Comparison of ENCODE assay signal across 20 cellular contexts in the genomic region with DNA sequence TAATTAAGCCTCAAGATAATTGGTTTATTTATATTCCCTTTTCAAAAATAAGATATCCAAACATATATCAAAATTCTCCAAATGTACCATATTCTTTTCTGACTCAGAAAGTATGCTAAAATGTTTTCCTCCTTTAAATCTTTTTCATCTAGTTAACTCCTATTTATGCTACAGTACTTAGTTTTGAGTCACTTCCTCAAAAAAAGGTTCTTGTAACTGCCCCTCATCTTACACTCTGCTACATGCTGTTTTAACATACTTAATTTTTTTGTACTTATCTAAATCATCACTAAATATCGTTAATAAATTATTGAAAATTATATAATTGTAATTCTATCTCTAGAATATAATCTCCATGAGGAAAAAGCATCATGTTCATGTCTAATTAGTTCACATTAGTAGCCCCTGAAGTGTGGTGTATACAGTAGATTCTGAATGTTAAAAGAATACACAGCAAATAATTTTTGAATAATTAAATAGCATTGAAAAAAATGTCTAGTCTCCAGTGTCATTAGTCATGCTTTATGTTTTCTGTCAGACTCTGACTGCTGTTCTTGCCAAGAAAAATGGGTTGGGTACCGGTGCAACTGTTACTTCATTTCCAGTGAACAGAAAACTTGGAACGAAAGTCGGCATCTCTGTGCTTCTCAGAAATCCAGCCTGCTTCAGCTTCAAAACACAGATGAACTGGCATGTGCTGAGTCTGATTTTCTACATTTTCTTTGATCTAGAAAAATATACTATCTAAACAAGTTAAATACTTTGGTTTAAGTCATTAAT. TPM values are rescaled to one million over a fixed set of nuclear protein-coding genes. Genes with fewer than 3 reads are reported as not detected.
DNase-seq lines count a peak whose midpoint lies in the region; ATAC-seq and TF ChIP-seq lines count a peak whose summit lies in the region.
"Had no signal": no experiment of that assay in that cellular context is flagged by ENCODE, and none has a peak within 500 bp of the region (broad histone marks: within the 10 kb centered on the region; RNA-seq: fewer than 3 reads in every experiment).

No MANE protein-coding gene starts in this region.

- H3K36me3 Mint-ChIP-seq in central memory CD8-positive, alpha-beta T cell (ENCODE audit: insufficient read depth), result peaks cover 15% of the 10 kb centered on the region
- peaks cover 41% of the 10 kb centered on the region for H3K36me3 Mint-ChIP-seq in natural killer cell treated with Interleukin-12 subunit alpha and Interleukin-12 subunit beta and Interleukin-15 and Interleukin-18, amount 100 ng/mL, for 72 hours
- H3K36me3 Mint-ChIP-seq in HFFc6 (ENCODE audit: low read depth), result no peaks in the 10 kb centered on the region

- no peaks in the 10 kb centered on the region for H3K9me3 Mint-ChIP-seq in central memory CD8-positive, alpha-beta T cell
- no peaks in the 10 kb centered on the region for H3K9me3 Mint-ChIP-seq in natural killer cell treated with Interleukin-12 subunit alpha and Interleukin-12 subunit beta and Interleukin-15 and Interleukin-18, amount 100 ng/mL, for 72 hours
- H3K9me3 Mint-ChIP-seq in HFFc6, result no peaks in the 10 kb centered on the region
- H3K9me3 Mint-ChIP-seq: H9 had no signal

- no peak overlapping the region for H3K4me3 ChIP-seq in WERI-Rb-1 (ENCODE audit: low read depth, low read length)
- H3K4me3 ChIP-seq: cardiac muscle cell, hepatocyte, right lobe of liver had no signal

- no peak overlapping the region for H3K27ac ChIP-seq in WERI-Rb-1
- H3K27ac ChIP-seq: cardiac muscle cell, epithelial cell of prostate, hepatocyte, HL-60, right lobe of liver had no signal

- peaks cover 24% of the 10 kb centered on the region for H3K4me1 Mint-ChIP-seq in central memory CD8-positive, alpha-beta T cell
- H3K4me1 Mint-ChIP-seq in natural killer cell treated with Interleukin-12 subunit alpha and Interleukin-12 subunit beta and Interleukin-15 and Interleukin-18, amount 100 ng/mL, for 72 hours (ENCODE audit: low read depth in 2 of 2), result peaks cover 26 to 67% of the 10 kb centered on the region in 2 donors
- H3K4me1 Mint-ChIP-seq in HFFc6 (ENCODE audit: low read depth), result peaks cover 9% of the 10 kb centered on the region
- H3K4me1 Mint-ChIP-seq: H9 had no signal

- DNase-seq in SIG-M5 treated with dmso at 0.1 percent for 504 hours (lab: John Stamatoyannopoulos, UW; ENCODE audit: unreplicated experiment), result peak; percentile 31
- no peak for DNase-seq in SIG-M5 (lab: John Stamatoyannopoulos, UW)
- DNase-seq in MV-4-11 (lab: John Stamatoyannopoulos, UW), result peak; percentile 32
- no peak for DNase-seq in central memory CD8-positive, alpha-beta T cell (ENCODE audit: low spot score in 2 of 2)
- DNase-seq in natural killer cell treated with Interleukin-12 subunit alpha and Interleukin-12 subunit beta and Interleukin-15 and Interleukin-18, amount 100 ng/mL, for 72 hours (ENCODE audit: low spot score), result no peak
- no peak for DNase-seq in HFFc6
- no peak for DNase-seq in WERI-Rb-1
- no peak for DNase-seq in NCI-H146 (lab: John Stamatoyannopoulos, UW)
- DNase-seq: activated CD4-positive, alpha-beta T cell treated with anti-CD3 and anti-CD28 coated beads, Interleukin-2, amount 50 U/mL, for 1 hour; activated effector memory CD4-positive, alpha-beta T cell treated with Interleukin-2 at 50 U/mL for 16 hours; H9; NCI-H187 treated with DMSO at 0.1 percent for 48 hours; NCI-H526 treated with DMSO at 0.1 percent for 48 hours; right lobe of liver; stimulated activated naive CD4-positive, alpha-beta T cell; T-helper 9 cell had no signal

- H3K27me3 ChIP-seq in WERI-Rb-1 (ENCODE audit: insufficient read depth, low read depth, severe bottlenecking), result no peaks in the 10 kb centered on the region
- H3K27me3 ChIP-seq: cardiac muscle cell, hepatocyte, right lobe of liver had no signal

- peak overlapping the region; percentile 58 for H3K27ac Mint-ChIP-seq in central memory CD8-positive, alpha-beta T cell (ENCODE audit: low read depth)
- H3K27ac Mint-ChIP-seq in natural killer cell treated with Interleukin-12 subunit alpha and Interleukin-12 subunit beta and Interleukin-15 and Interleukin-18, amount 100 ng/mL, for 72 hours, result peak overlapping the region; percentile 97
- H3K27ac Mint-ChIP-seq in HFFc6, result no peak overlapping the region
- H3K27ac Mint-ChIP-seq: H9 had no signal

- peak overlapping the region; percentile 80 for H3K4me3 Mint-ChIP-seq in central memory CD8-positive, alpha-beta T cell
- peak overlapping the region; percentile 91 for H3K4me3 Mint-ChIP-seq in natural killer cell treated with Interleukin-12 subunit alpha and Interleukin-12 subunit beta and Interleukin-15 and Interleukin-18, amount 100 ng/mL, for 72 hours
- H3K4me3 Mint-ChIP-seq in HFFc6, result no peak overlapping the region
- H3K4me3 Mint-ChIP-seq: H9 had no signal

- H3K36me3 ChIP-seq in WERI-Rb-1, result no peaks in the 10 kb centered on the region
- H3K36me3 ChIP-seq: cardiac muscle cell, right lobe of liver had no signal

- no peaks in the 10 kb centered on the region for H3K27me3 Mint-ChIP-seq in central memory CD8-positive, alpha-beta T cell
- H3K27me3 Mint-ChIP-seq in natural killer cell treated with Interleukin-12 subunit alpha and Interleukin-12 subunit beta and Interleukin-15 and Interleukin-18, amount 100 ng/mL, for 72 hours, result no peaks in the 10 kb centered on the region
- H3K27me3 Mint-ChIP-seq in HFFc6 (ENCODE audit: insufficient read depth), result peaks cover 10% of the 10 kb centered on the region

- no peak for ATAC-seq in central memory CD8-positive, alpha-beta T cell (replicated peaks; ENCODE audit: extremely low read depth, poor library complexity, severe bottlenecking)
- peak in 1 of 2 donors; percentile 36 for ATAC-seq in natural killer cell treated with Interleukin-12 subunit alpha and Interleukin-12 subunit beta and Interleukin-15 and Interleukin-18, amount 100 ng/mL, for 72 hours
- ATAC-seq: right lobe of liver had no signal

- no peak for TF ChIP-seq CTCF in HFFc6 (IDR thresholded peaks at IDR 0.05)
- no peak for TF ChIP-seq CTCF in WERI-Rb-1 (IDR thresholded peaks at IDR 0.05; ENCODE audit: low read depth, low read length)

- no peaks in the 10 kb centered on the region for H3K9me3 ChIP-seq in WERI-Rb-1 (ENCODE audit: severe bottlenecking)
- H3K9me3 ChIP-seq: right lobe of liver had no signal

RNA-seq across cellular contexts. Expression of gene KLRD1, which starts 3.4 kb away (rescaled TPM):
- total RNA-seq in natural killer cell treated with Interleukin-12 subunit alpha and Interleukin-12 subunit beta and Interleukin-15 and Interleukin-18, amount 100 ng/mL, for 72 hours, result 100 to 1,000 TPM in 1 of 2 donors, 10 to 100 TPM in 1; 58.2 to 197 TPM
- total RNA-seq in HFFc6 (2021; fragmentation: NEBNext Ultra II Directional; extraction: Animal tissue kit (Norgen Biotek cat#: 25700)), result under 1 TPM; 0.14 to 0.78 (median 0.28) TPM
- total RNA-seq: H9 had no signal

Comparison
In these comparisons a context has a peak if more than half of its experiments do, and no peak if none do; other contexts are left out.
1. DNase-seq: peak in SIG-M5 treated with dmso at 0.1 percent for 504 hours (single experiment) and MV-4-11 (single experiment); none in SIG-M5 (single experiment), central memory CD8-positive, alpha-beta T cell (0 of 2), natural killer cell treated with Interleukin-12 subunit alpha and Interleukin-12 subunit beta and Interleukin-15 and Interleukin-18, amount 100 ng/mL, for 72 hours (single experiment), HFFc6 (single experiment), WERI-Rb-1 (single experiment) and NCI-H146 (single experiment).
2. RNA of gene KLRD1, which starts 3.4 kb away (total RNA-seq): 58.2 to 197 TPM in natural killer cell treated with Interleukin-12 subunit alpha and Interleukin-12 subunit beta and Interleukin-15 and Interleukin-18, amount 100 ng/mL, for 72 hours; 0.14 to 0.78 TPM in HFFc6; every median in the first group is over 10 times any median in the second.